Comparison of ENCODE assay signal across 1 cellular context in genomic region chr15:70795311-70795665, GRCh38.
TF ChIP-seq lines count a peak whose summit lies in the region.

No MANE protein-coding gene starts in this region.

TF ChIP-seq in A549, 52 proteins besides CTCF, POLR2A, EP300 and RAD21 (continued from another document):
- TF ChIP-seq EHF (CRISPR knock-in tag; IDR thresholded peaks at IDR 0.05) (no peak), FOSL2 (IDR thresholded peaks at IDR 0.05) (peak; percentile 90), FOSL2 (CRISPR knock-in tag; IDR thresholded peaks at IDR 0.05) (peak; percentile 93), ZC3H11A (IDR thresholded peaks at IDR 0.05) (no peak), HOXB13 (CRISPR knock-in tag; IDR thresholded peaks at IDR 0.05; ENCODE audit: low read depth) (no peak), JUNB (IDR thresholded peaks at IDR 0.05) (peak; percentile 86), MAX (IDR thresholded peaks at IDR 0.05) (peak; percentile 76), NFE2L2 (conservative IDR thresholded peaks at IDR 0.05; ENCODE audit: low read length) (no peak), NR3C1 (IDR thresholded peaks at IDR 0.05) (no peak), HEYL (CRISPR knock-in tag; IDR thresholded peaks at IDR 0.05) (no peak), REST (IDR thresholded peaks at IDR 0.05) (no peak), BCL3 (IDR thresholded peaks at IDR 0.05) (peak; percentile 69; the same call in 1 of the 3 replicates), GATA3 (IDR thresholded peaks at IDR 0.05; ENCODE audit: borderline replicate concordance) (peak; percentile 85; the same call in 1 of the 2 replicates), ESRRA (IDR thresholded peaks at IDR 0.05; ENCODE audit: borderline replicate concordance, low read length) (no peak), MAZ (IDR thresholded peaks at IDR 0.05; ENCODE audit: borderline replicate concordance, low read depth, low read length) (no peak), KDM5A (IDR thresholded peaks at IDR 0.05) (no peak), MYC (IDR thresholded peaks at IDR 0.05; ENCODE audit: borderline replicate concordance, low read length) (no peak), FOSB (CRISPR knock-in tag; IDR thresholded peaks at IDR 0.05) (no peak), PBX3 (IDR thresholded peaks at IDR 0.05) (no peak), ZSCAN20 (CRISPR knock-in tag; IDR thresholded peaks at IDR 0.05) (no peak), ELK1 (IDR thresholded peaks at IDR 0.05; ENCODE audit: low read depth, low read length) (no peak), SREBF2 (IDR thresholded peaks at IDR 0.05) (no peak), CBX8 (IDR thresholded peaks at IDR 0.05) (no peak), KDM1A (IDR thresholded peaks at IDR 0.05; ENCODE audit: low read depth) (no peak), HMGXB4 (CRISPR knock-in tag; IDR thresholded peaks at IDR 0.05; ENCODE audit: borderline replicate concordance) (no peak), ZNF302 (CRISPR knock-in tag; IDR thresholded peaks at IDR 0.05) (no peak), RCOR1 (IDR thresholded peaks at IDR 0.05; ENCODE audit: low read depth, low read length) (no peak), EHMT2 (IDR thresholded peaks at IDR 0.05; ENCODE audit: low read depth) (no peak), TP53 (CRISPR knock-in tag; IDR thresholded peaks at IDR 0.05) (no peak), PHF8 (IDR thresholded peaks at IDR 0.05; ENCODE audit: borderline replicate concordance, low read depth) (no peak)
- TF ChIP-seq, protein P1, sequence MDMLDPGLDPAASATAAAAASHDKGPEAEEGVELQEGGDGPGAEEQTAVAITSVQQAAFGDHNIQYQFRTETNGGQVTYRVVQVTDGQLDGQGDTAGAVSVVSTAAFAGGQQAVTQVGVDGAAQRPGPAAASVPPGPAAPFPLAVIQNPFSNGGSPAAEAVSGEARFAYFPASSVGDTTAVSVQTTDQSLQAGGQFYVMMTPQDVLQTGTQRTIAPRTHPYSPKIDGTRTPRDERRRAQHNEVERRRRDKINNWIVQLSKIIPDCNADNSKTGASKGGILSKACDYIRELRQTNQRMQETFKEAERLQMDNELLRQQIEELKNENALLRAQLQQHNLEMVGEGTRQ (IDR thresholded peaks at IDR 0.05): no peak
